ENCODE assay signal across 17 cellular contexts in genomic region chr5:169876376-169876775, GRCh38.
DNase-seq lines count a peak whose midpoint lies in the region; ATAC-seq and TF ChIP-seq lines count a peak whose summit lies in the region.
"Had no signal": no experiment of that assay in that cellular context is flagged by ENCODE, and none has a peak within 500 bp of the region (broad histone marks: within the 10 kb centered on the region; RNA-seq: fewer than 3 reads in every experiment).

No MANE protein-coding gene starts in this region.

- H3K4me3 ChIP-seq in epithelial cell of esophagus (ENCODE audit: low read length), result no peak overlapping the region
- no peak overlapping the region for H3K4me3 ChIP-seq in osteoblast (ENCODE audit: insufficient read depth, low read length)
- H3K4me3 ChIP-seq: esophagus squamous epithelium had no signal

- peak overlapping the region in 1 of 10 donors; percentile 14 for H3K27ac Mint-ChIP-seq in naive thymus-derived CD8-positive, alpha-beta T cell
- H3K27ac Mint-ChIP-seq: activated CD4-positive, alpha-beta memory T cell treated with anti-CD3 and anti-CD28 coated beads, Interleukin-2, amount 10 ng/mL, durations not matched to agents 7 days and 5 days; stimulated activated naive CD8-positive, alpha-beta T cell treated with anti-CD3 and anti-CD28 coated beads, Interleukin-15, Interleukin-2, amounts not matched to agents 100 ng/mL and 50 ng/mL, for 24 hours had no signal

- no peaks in the 10 kb centered on the region for H3K79me2 ChIP-seq in osteoblast (ENCODE audit: insufficient read depth, low read length)

- H3K9me3 Mint-ChIP-seq in naive thymus-derived CD8-positive, alpha-beta T cell, result no peaks in the 10 kb centered on the region
- H3K9me3 Mint-ChIP-seq: activated CD4-positive, alpha-beta memory T cell treated with anti-CD3 and anti-CD28 coated beads, Interleukin-2, amount 10 ng/mL, durations not matched to agents 7 days and 5 days; stimulated activated naive CD8-positive, alpha-beta T cell treated with anti-CD3 and anti-CD28 coated beads, Interleukin-15, Interleukin-2, amounts not matched to agents 100 ng/mL and 50 ng/mL, for 24 hours had no signal

- no peaks in the 10 kb centered on the region for H3K9me3 ChIP-seq in osteoblast (ENCODE audit: low read depth, low read length)
- H3K9me3 ChIP-seq: esophagus squamous epithelium had no signal

- H2AFZ ChIP-seq in osteoblast (ENCODE audit: low read length), result no peak overlapping the region

- POLR2A ChIA-PET in naive thymus-derived CD8-positive, alpha-beta T cell (lab: Charles Lee), result no interaction called here

- H4K20me1 ChIP-seq in osteoblast (ENCODE audit: insufficient read depth, low read length), result no peaks in the 10 kb centered on the region

- H3K36me3 Mint-ChIP-seq in naive thymus-derived CD8-positive, alpha-beta T cell, result peaks cover 5 to 65% (median 26%) of the 10 kb centered on the region in 3 donors

- H3K4me2 ChIP-seq in osteoblast (ENCODE audit: insufficient read depth, low read length), result no peak overlapping the region

- no peaks in the 10 kb centered on the region for H3K36me3 ChIP-seq in osteoblast (ENCODE audit: insufficient read depth, low read length)
- H3K36me3 ChIP-seq: esophagus squamous epithelium had no signal

- no peaks in the 10 kb centered on the region for H3K27me3 ChIP-seq in osteoblast (ENCODE audit: insufficient read depth, low read length)
- H3K27me3 ChIP-seq: esophagus squamous epithelium had no signal

- no peak overlapping the region for H3K27ac ChIP-seq in osteoblast (ENCODE audit: low read depth, low read length)

- TF ChIP-seq CTCF in epithelial cell of esophagus (IDR thresholded peaks at IDR 0.05; ENCODE audit: insufficient read depth, low read depth, low read length, missing control alignments), result no peak
- TF ChIP-seq CTCF in osteoblast (IDR thresholded peaks at IDR 0.05; ENCODE audit: extremely low read depth, low read depth, low read length), result no peak

- DNase-seq in ELR (ENCODE audit: low read depth), result peak; percentile 24
- DNase-seq in MV-4-11 (lab: John Stamatoyannopoulos, UW), result peak; percentile 51
- DNase-seq in epithelial cell of esophagus (ENCODE audit: low read depth), result peak; percentile 18
- peak; percentile 58 for DNase-seq in osteoblast (ENCODE audit: insufficient read length, low spot score, missing footprints)
- DNase-seq in activated naive CD4-positive, alpha-beta T cell treated with Interleukin-2 at 50 U/mL for 16 hours, result no peak
- DNase-seq in COR-L47 (lab: John Stamatoyannopoulos, UW), result no peak
- DNase-seq in naive thymus-derived CD8-positive, alpha-beta T cell, result no peak
- DNase-seq: activated CD4-positive, alpha-beta memory T cell treated with anti-CD3 and anti-CD28 coated beads, Interleukin-2, amount 10 ng/mL, durations not matched to agents 7 days and 5 days; amygdala; esophagus squamous epithelium; GOT3; NCI-H1105 treated with DMSO at 0.1 percent for 48 hours; nucleus accumbens; SHP77 had no signal

- H3K27me3 Mint-ChIP-seq in naive thymus-derived CD8-positive, alpha-beta T cell, result no peaks in the 10 kb centered on the region
- H3K27me3 Mint-ChIP-seq: activated CD4-positive, alpha-beta memory T cell treated with anti-CD3 and anti-CD28 coated beads, Interleukin-2, amount 10 ng/mL, durations not matched to agents 7 days and 5 days; stimulated activated naive CD8-positive, alpha-beta T cell treated with anti-CD3 and anti-CD28 coated beads, Interleukin-15, Interleukin-2, amounts not matched to agents 100 ng/mL and 50 ng/mL, for 24 hours had no signal

- peaks cover 10 to 36% (median 25%) of the 10 kb centered on the region in 4 donors for H3K4me1 Mint-ChIP-seq in naive thymus-derived CD8-positive, alpha-beta T cell
- H3K4me1 Mint-ChIP-seq: activated CD4-positive, alpha-beta memory T cell treated with anti-CD3 and anti-CD28 coated beads, Interleukin-2, amount 10 ng/mL, durations not matched to agents 7 days and 5 days had no signal

- H3K4me1 ChIP-seq in osteoblast (ENCODE audit: insufficient read depth, low read length), result peaks cover 2% of the 10 kb centered on the region

- no peak overlapping the region for H3K4me3 Mint-ChIP-seq in naive thymus-derived CD8-positive, alpha-beta T cell
- H3K4me3 Mint-ChIP-seq: activated CD4-positive, alpha-beta memory T cell treated with anti-CD3 and anti-CD28 coated beads, Interleukin-2, amount 10 ng/mL, durations not matched to agents 7 days and 5 days; stimulated activated naive CD8-positive, alpha-beta T cell treated with anti-CD3 and anti-CD28 coated beads, Interleukin-15, Interleukin-2, amounts not matched to agents 100 ng/mL and 50 ng/mL, for 24 hours had no signal

- no peak for ATAC-seq in naive thymus-derived CD8-positive, alpha-beta T cell
- ATAC-seq in HG03097 (IDR thresholded peaks at IDR 0.05; ENCODE audit: low FRiP score, unreplicated experiment), result no peak
- ATAC-seq: HepG2 had no signal

Comparison
In these comparisons a context has a peak if more than half of its experiments do, and no peak if none do; other contexts are left out.
1. DNase-seq: peak in ELR (single experiment), MV-4-11 (single experiment), epithelial cell of esophagus (single experiment) and osteoblast (single experiment); none in activated naive CD4-positive, alpha-beta T cell treated with Interleukin-2 at 50 U/mL for 16 hours (single experiment), COR-L47 (single experiment) and naive thymus-derived CD8-positive, alpha-beta T cell (0 of 10).